In the genomic region with DNA sequence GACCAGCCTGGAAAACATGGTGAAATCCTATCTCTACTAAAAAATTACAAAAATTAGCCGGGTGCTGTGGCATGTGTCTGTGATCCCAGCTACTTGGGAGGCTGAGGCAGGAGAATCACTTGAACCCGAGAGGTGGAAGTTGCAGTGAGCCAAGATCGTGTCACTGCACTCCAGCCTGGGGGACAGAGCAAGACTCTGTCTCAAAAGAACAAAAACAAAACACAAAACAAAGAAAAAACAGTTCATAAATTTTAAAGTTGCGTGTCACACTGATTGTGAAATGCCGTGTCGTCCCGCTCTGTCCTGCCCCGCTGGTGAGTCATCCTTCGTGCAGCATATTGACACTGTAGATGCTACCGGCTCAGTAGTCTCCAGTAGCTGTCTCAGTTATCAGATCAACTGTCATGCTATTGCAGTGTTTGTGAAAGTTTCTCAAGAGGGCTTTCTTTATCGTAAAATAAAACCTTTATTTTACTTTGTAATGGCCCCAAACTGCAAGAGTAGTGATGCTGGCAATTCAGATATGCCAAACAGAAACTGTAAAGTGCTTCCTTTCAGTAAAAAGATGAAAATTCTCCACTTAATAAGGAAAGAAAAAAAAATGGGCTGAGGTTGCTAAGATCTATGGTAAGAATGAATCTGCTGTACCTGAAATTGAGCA, we compare ENCODE assay signal across 1 cellular context.
A peak's percentile ranks its signal among the peaks of the same experiment; 100 is the strongest.
TF ChIP-seq lines count a peak whose summit lies in the region.

No MANE protein-coding gene starts in this region.

TF ChIP-seq in K562, 482 proteins besides CTCF, POLR2A, EP300 and RAD21 (continued from another document and continues in another):
- TF ChIP-seq, protein P1, sequence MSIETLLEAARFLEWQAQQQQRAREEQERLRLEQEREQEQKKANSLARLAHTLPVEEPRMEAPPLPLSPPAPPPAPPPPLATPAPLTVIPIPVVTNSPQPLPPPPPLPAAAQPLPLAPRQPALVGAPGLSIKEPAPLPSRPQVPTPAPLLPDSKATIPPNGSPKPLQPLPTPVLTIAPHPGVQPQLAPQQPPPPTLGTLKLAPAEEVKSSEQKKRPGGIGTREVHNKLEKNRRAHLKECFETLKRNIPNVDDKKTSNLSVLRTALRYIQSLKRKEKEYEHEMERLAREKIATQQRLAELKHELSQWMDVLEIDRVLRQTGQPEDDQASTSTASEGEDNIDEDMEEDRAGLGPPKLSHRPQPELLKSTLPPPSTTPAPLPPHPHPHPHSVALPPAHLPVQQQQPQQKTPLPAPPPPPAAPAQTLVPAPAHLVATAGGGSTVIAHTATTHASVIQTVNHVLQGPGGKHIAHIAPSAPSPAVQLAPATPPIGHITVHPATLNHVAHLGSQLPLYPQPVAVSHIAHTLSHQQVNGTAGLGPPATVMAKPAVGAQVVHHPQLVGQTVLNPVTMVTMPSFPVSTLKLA (conservative IDR thresholded peaks at IDR 0.05): peak; percentile 56 to 73; a peak in 2 of 4 replicates
- TF ChIP-seq, protein P2, sequence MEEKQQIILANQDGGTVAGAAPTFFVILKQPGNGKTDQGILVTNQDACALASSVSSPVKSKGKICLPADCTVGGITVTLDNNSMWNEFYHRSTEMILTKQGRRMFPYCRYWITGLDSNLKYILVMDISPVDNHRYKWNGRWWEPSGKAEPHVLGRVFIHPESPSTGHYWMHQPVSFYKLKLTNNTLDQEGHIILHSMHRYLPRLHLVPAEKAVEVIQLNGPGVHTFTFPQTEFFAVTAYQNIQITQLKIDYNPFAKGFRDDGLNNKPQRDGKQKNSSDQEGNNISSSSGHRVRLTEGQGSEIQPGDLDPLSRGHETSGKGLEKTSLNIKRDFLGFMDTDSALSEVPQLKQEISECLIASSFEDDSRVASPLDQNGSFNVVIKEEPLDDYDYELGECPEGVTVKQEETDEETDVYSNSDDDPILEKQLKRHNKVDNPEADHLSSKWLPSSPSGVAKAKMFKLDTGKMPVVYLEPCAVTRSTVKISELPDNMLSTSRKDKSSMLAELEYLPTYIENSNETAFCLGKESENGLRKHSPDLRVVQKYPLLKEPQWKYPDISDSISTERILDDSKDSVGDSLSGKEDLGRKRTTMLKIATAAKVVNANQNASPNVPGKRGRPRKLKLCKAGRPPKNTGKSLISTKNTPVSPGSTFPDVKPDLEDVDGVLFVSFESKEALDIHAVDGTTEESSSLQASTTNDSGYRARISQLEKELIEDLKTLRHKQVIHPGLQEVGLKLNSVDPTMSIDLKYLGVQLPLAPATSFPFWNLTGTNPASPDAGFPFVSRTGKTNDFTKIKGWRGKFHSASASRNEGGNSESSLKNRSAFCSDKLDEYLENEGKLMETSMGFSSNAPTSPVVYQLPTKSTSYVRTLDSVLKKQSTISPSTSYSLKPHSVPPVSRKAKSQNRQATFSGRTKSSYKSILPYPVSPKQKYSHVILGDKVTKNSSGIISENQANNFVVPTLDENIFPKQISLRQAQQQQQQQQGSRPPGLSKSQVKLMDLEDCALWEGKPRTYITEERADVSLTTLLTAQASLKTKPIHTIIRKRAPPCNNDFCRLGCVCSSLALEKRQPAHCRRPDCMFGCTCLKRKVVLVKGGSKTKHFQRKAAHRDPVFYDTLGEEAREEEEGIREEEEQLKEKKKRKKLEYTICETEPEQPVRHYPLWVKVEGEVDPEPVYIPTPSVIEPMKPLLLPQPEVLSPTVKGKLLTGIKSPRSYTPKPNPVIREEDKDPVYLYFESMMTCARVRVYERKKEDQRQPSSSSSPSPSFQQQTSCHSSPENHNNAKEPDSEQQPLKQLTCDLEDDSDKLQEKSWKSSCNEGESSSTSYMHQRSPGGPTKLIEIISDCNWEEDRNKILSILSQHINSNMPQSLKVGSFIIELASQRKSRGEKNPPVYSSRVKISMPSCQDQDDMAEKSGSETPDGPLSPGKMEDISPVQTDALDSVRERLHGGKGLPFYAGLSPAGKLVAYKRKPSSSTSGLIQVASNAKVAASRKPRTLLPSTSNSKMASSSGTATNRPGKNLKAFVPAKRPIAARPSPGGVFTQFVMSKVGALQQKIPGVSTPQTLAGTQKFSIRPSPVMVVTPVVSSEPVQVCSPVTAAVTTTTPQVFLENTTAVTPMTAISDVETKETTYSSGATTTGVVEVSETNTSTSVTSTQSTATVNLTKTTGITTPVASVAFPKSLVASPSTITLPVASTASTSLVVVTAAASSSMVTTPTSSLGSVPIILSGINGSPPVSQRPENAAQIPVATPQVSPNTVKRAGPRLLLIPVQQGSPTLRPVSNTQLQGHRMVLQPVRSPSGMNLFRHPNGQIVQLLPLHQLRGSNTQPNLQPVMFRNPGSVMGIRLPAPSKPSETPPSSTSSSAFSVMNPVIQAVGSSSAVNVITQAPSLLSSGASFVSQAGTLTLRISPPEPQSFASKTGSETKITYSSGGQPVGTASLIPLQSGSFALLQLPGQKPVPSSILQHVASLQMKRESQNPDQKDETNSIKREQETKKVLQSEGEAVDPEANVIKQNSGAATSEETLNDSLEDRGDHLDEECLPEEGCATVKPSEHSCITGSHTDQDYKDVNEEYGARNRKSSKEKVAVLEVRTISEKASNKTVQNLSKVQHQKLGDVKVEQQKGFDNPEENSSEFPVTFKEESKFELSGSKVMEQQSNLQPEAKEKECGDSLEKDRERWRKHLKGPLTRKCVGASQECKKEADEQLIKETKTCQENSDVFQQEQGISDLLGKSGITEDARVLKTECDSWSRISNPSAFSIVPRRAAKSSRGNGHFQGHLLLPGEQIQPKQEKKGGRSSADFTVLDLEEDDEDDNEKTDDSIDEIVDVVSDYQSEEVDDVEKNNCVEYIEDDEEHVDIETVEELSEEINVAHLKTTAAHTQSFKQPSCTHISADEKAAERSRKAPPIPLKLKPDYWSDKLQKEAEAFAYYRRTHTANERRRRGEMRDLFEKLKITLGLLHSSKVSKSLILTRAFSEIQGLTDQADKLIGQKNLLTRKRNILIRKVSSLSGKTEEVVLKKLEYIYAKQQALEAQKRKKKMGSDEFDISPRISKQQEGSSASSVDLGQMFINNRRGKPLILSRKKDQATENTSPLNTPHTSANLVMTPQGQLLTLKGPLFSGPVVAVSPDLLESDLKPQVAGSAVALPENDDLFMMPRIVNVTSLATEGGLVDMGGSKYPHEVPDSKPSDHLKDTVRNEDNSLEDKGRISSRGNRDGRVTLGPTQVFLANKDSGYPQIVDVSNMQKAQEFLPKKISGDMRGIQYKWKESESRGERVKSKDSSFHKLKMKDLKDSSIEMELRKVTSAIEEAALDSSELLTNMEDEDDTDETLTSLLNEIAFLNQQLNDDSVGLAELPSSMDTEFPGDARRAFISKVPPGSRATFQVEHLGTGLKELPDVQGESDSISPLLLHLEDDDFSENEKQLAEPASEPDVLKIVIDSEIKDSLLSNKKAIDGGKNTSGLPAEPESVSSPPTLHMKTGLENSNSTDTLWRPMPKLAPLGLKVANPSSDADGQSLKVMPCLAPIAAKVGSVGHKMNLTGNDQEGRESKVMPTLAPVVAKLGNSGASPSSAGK (IDR thresholded peaks at IDR 0.05): peak; percentile 52; the same call in 1 of the 2 replicates
- TF ChIP-seq KDM1A (IDR thresholded peaks at IDR 0.05): peak; percentile 51 to 72; a peak in 2 of 4 replicates
- TF ChIP-seq BDP1 (IDR thresholded peaks at IDR 0.05; ENCODE audit: insufficient read depth, insufficient read length): no peak
- no peak for TF ChIP-seq GABPB1 (CRISPR knock-in tag; IDR thresholded peaks at IDR 0.05)
- TF ChIP-seq BRD9 (IDR thresholded peaks at IDR 0.05; ENCODE audit: low read depth, partially characterized antibody): no peak
- TF ChIP-seq ZNF561 (CRISPR knock-in tag; conservative IDR thresholded peaks at IDR 0.05): no peak
- peak; percentile 83 for TF ChIP-seq ADNP (tag; IDR thresholded peaks at IDR 0.05)
- TF ChIP-seq, protein P3, sequence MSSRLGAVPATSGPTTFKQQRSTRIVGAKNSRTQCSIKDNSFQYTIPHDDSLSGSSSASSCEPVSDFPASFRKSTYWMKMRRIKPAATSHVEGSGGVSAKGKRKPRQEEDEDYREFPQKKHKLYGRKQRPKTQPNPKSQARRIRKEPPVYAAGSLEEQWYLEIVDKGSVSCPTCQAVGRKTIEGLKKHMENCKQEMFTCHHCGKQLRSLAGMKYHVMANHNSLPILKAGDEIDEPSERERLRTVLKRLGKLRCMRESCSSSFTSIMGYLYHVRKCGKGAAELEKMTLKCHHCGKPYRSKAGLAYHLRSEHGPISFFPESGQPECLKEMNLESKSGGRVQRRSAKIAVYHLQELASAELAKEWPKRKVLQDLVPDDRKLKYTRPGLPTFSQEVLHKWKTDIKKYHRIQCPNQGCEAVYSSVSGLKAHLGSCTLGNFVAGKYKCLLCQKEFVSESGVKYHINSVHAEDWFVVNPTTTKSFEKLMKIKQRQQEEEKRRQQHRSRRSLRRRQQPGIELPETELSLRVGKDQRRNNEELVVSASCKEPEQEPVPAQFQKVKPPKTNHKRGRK (tag; IDR thresholded peaks at IDR 0.05): no peak
- peak; percentile 99 for TF ChIP-seq FOSL1 (tag; conservative IDR thresholded peaks at IDR 0.05)
- TF ChIP-seq CBFA2T2 (conservative IDR thresholded peaks at IDR 0.05): peak; percentile 72
- TF ChIP-seq ZNF780A (CRISPR knock-in tag; IDR thresholded peaks at IDR 0.05): no peak
- TF ChIP-seq, protein P4, sequence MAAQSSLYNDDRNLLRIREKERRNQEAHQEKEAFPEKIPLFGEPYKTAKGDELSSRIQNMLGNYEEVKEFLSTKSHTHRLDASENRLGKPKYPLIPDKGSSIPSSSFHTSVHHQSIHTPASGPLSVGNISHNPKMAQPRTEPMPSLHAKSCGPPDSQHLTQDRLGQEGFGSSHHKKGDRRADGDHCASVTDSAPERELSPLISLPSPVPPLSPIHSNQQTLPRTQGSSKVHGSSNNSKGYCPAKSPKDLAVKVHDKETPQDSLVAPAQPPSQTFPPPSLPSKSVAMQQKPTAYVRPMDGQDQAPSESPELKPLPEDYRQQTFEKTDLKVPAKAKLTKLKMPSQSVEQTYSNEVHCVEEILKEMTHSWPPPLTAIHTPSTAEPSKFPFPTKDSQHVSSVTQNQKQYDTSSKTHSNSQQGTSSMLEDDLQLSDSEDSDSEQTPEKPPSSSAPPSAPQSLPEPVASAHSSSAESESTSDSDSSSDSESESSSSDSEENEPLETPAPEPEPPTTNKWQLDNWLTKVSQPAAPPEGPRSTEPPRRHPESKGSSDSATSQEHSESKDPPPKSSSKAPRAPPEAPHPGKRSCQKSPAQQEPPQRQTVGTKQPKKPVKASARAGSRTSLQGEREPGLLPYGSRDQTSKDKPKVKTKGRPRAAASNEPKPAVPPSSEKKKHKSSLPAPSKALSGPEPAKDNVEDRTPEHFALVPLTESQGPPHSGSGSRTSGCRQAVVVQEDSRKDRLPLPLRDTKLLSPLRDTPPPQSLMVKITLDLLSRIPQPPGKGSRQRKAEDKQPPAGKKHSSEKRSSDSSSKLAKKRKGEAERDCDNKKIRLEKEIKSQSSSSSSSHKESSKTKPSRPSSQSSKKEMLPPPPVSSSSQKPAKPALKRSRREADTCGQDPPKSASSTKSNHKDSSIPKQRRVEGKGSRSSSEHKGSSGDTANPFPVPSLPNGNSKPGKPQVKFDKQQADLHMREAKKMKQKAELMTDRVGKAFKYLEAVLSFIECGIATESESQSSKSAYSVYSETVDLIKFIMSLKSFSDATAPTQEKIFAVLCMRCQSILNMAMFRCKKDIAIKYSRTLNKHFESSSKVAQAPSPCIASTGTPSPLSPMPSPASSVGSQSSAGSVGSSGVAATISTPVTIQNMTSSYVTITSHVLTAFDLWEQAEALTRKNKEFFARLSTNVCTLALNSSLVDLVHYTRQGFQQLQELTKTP (IDR thresholded peaks at IDR 0.05; ENCODE audit: low read depth in 1 of 2, partially characterized antibody in 2 of 2): peak in 1 of 2 experiments; percentile 61
- TF ChIP-seq FOXK2 (conservative IDR thresholded peaks at IDR 0.05 in 1 of 2, IDR thresholded peaks at IDR 0.05 in 1 of 2; ENCODE audit: low read depth in 2 of 2): peak; percentile 94 to 96
- peak; percentile 86 for TF ChIP-seq CBFA2T3 (IDR thresholded peaks at IDR 0.05)
- TF ChIP-seq, protein P5, sequence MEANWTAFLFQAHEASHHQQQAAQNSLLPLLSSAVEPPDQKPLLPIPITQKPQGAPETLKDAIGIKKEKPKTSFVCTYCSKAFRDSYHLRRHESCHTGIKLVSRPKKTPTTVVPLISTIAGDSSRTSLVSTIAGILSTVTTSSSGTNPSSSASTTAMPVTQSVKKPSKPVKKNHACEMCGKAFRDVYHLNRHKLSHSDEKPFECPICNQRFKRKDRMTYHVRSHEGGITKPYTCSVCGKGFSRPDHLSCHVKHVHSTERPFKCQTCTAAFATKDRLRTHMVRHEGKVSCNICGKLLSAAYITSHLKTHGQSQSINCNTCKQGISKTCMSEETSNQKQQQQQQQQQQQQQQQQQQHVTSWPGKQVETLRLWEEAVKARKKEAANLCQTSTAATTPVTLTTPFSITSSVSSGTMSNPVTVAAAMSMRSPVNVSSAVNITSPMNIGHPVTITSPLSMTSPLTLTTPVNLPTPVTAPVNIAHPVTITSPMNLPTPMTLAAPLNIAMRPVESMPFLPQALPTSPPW (CRISPR knock-in tag; IDR thresholded peaks at IDR 0.05): peak; percentile 49
- no peak for TF ChIP-seq PPARD (CRISPR knock-in tag; IDR thresholded peaks at IDR 0.05)
- TF ChIP-seq SMARCC2 (IDR thresholded peaks at IDR 0.05; ENCODE audit: low read depth): peak; percentile 91
- TF ChIP-seq PYGO2 (tag; IDR thresholded peaks at IDR 0.05): no peak
- TF ChIP-seq, protein P6, sequence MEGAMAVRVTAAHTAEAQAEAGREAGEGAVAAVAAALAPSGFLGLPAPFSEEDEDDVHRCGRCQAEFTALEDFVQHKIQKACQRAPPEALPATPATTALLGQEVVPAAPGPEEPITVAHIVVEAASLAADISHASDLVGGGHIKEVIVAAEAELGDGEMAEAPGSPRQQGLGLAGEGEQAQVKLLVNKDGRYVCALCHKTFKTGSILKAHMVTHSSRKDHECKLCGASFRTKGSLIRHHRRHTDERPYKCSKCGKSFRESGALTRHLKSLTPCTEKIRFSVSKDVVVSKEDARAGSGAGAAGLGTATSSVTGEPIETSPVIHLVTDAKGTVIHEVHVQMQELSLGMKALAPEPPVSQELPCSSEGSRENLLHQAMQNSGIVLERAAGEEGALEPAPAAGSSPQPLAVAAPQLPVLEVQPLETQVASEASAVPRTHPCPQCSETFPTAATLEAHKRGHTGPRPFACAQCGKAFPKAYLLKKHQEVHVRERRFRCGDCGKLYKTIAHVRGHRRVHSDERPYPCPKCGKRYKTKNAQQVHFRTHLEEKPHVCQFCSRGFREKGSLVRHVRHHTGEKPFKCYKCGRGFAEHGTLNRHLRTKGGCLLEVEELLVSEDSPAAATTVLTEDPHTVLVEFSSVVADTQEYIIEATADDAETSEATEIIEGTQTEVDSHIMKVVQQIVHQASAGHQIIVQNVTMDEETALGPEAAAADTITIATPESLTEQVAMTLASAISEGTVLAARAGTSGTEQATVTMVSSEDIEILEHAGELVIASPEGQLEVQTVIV (CRISPR knock-in tag; IDR thresholded peaks at IDR 0.05; ENCODE audit: borderline replicate concordance): peak; percentile 55
- TF ChIP-seq, protein P7, sequence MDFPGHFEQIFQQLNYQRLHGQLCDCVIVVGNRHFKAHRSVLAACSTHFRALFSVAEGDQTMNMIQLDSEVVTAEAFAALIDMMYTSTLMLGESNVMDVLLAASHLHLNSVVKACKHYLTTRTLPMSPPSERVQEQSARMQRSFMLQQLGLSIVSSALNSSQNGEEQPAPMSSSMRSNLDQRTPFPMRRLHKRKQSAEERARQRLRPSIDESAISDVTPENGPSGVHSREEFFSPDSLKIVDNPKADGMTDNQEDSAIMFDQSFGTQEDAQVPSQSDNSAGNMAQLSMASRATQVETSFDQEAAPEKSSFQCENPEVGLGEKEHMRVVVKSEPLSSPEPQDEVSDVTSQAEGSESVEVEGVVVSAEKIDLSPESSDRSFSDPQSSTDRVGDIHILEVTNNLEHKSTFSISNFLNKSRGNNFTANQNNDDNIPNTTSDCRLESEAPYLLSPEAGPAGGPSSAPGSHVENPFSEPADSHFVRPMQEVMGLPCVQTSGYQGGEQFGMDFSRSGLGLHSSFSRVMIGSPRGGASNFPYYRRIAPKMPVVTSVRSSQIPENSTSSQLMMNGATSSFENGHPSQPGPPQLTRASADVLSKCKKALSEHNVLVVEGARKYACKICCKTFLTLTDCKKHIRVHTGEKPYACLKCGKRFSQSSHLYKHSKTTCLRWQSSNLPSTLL (IDR thresholded peaks at IDR 0.05): no peak
- peak; percentile 58 for TF ChIP-seq STAT5A (IDR thresholded peaks at IDR 0.05; ENCODE audit: borderline replicate concordance, low read length)
- TF ChIP-seq PRMT5 (CRISPR knock-in tag; IDR thresholded peaks at IDR 0.05): no peak
- peak; percentile 88 for TF ChIP-seq RNF2 (IDR thresholded peaks at IDR 0.05)
- TF ChIP-seq ZBTB8A (IDR thresholded peaks at IDR 0.05; ENCODE audit: partially characterized antibody): no peak
- peak; percentile 78 for TF ChIP-seq FOS (IDR thresholded peaks at IDR 0.05; ENCODE audit: extremely low read depth, insufficient read length)
